In genomic region chr6:170178561-170179477, GRCh38 we compare ENCODE assay signal across 8 cellular contexts.
DNase-seq lines count a peak whose midpoint lies in the region.

No MANE protein-coding gene starts in this region.

- H3K14ac ChIP-seq in neuronal stem cell (ENCODE audit: low read length), result no peak overlapping the region

- no peak overlapping the region for H3K9ac ChIP-seq in neuronal stem cell (ENCODE audit: low read depth, low read length, poor library complexity)

- H4K8ac ChIP-seq in neuronal stem cell (ENCODE audit: low read depth, low read length), result no peak overlapping the region

- H3K4me1 ChIP-seq in neuronal stem cell (ENCODE audit: control insufficient read depth in 2 of 2, insufficient read depth in 1 of 2, low read depth in 1 of 2, low read length in 2 of 2), result no peaks in the 10 kb centered on the region

- peak; percentile 89 for DNase-seq in DMS153 treated with DMSO at 0.1 percent for 48 hours (lab: John Stamatoyannopoulos, UW; ENCODE audit: unreplicated experiment)
- DNase-seq in NCI-H1694 treated with DMSO at 0.1 percent for 48 hours (lab: John Stamatoyannopoulos, UW), result peak; percentile 64
- peak; percentile 45 for DNase-seq in ecto neural progenitor cell (ENCODE audit: low spot score)
- no peak for DNase-seq in neuronal stem cell (ENCODE audit: low spot score)
- no peak for DNase-seq in stimulated activated CD4-positive, alpha-beta T cell treated with anti-CD3 and anti-CD28 coated beads, Interleukin-2, amount 100 ng/mL, for 24 hours
- DNase-seq in activated CD4-positive, alpha-beta T cell treated with anti-CD3 and anti-CD28 coated beads for 1 hour, result no peak
- no peak for DNase-seq in ureter (ENCODE audit: low spot score)
- DNase-seq in retina, result no peak

- no peak overlapping the region for H2BK5ac ChIP-seq in neuronal stem cell (ENCODE audit: low read length)

- WGBS in neuronal stem cell (ENCODE audit: extremely low coverage in 2 of 2, insufficient read length in 2 of 2, insufficient replicate concordance in 1 of 2), 2 donors, result no CpG with 5 or more reads among the region's 30 CpGs

- H2BK15ac ChIP-seq in neuronal stem cell (ENCODE audit: low read length), result no peak overlapping the region

- H3K36me3 ChIP-seq in neuronal stem cell (replicated peaks in 1 of 2; ENCODE audit: control insufficient read depth in 2 of 2, insufficient read depth in 2 of 2, low read length in 2 of 2), result no peaks in the 10 kb centered on the region

- H2BK120ac ChIP-seq in neuronal stem cell (ENCODE audit: low read depth, low read length), result no peak overlapping the region

- H3K27me3 ChIP-seq in neuronal stem cell (ENCODE audit: control insufficient read depth in 3 of 3, insufficient read depth in 3 of 3, low read depth in 1 of 3, low read length in 3 of 3), result no peaks in the 10 kb centered on the region

- no peak overlapping the region for H4K91ac ChIP-seq in neuronal stem cell (ENCODE audit: low read depth, low read length, poor library complexity)

- no peak overlapping the region for H2AFZ ChIP-seq in neuronal stem cell (ENCODE audit: low read length)

- H3K4me2 ChIP-seq in neuronal stem cell (ENCODE audit: insufficient read depth, low read length, poor library complexity, severe bottlenecking), result no peak overlapping the region

- H3K27ac ChIP-seq in neuronal stem cell (replicated peaks; ENCODE audit: low read length), result no peak overlapping the region

- H3K79me1 ChIP-seq in neuronal stem cell (ENCODE audit: low read depth, low read length), result no peaks in the 10 kb centered on the region

- H3K4me3 ChIP-seq in neuronal stem cell (ENCODE audit: low read length in 2 of 2), result no peak overlapping the region

- H2AK5ac ChIP-seq in neuronal stem cell (ENCODE audit: low read depth, low read length), result no peak overlapping the region

- no peak overlapping the region for H2BK12ac ChIP-seq in neuronal stem cell (ENCODE audit: low read length)

- peak overlapping the region; percentile 59 for H3K4ac ChIP-seq in neuronal stem cell (ENCODE audit: low read length)

- H3K9me3 ChIP-seq in neuronal stem cell (replicated peaks in 1 of 2; ENCODE audit: control insufficient read depth in 2 of 2, insufficient read depth in 1 of 2, low read depth in 1 of 2, low read length in 2 of 2), result peaks cover 0 to 6% of the 10 kb centered on the region in 2 donors

- H3K23ac ChIP-seq in neuronal stem cell (ENCODE audit: low read depth, low read length, poor library complexity), result peak overlapping the region; percentile 13

- H3K18ac ChIP-seq in neuronal stem cell (ENCODE audit: low read length), result peak overlapping the region; percentile 86

Comparison
In these comparisons a context has a peak if more than half of its experiments do, and no peak if none do; other contexts are left out.
1. DNase-seq: peak in DMS153 treated with DMSO at 0.1 percent for 48 hours (single experiment), NCI-H1694 treated with DMSO at 0.1 percent for 48 hours (single experiment) and ecto neural progenitor cell (single experiment); none in neuronal stem cell (single experiment), stimulated activated CD4-positive, alpha-beta T cell treated with anti-CD3 and anti-CD28 coated beads, Interleukin-2, amount 100 ng/mL, for 24 hours (0 of 2), activated CD4-positive, alpha-beta T cell treated with anti-CD3 and anti-CD28 coated beads for 1 hour (single experiment), ureter (single experiment) and retina (single experiment).